8 cellular contexts compared by ENCODE assay signal in the genomic region with DNA sequence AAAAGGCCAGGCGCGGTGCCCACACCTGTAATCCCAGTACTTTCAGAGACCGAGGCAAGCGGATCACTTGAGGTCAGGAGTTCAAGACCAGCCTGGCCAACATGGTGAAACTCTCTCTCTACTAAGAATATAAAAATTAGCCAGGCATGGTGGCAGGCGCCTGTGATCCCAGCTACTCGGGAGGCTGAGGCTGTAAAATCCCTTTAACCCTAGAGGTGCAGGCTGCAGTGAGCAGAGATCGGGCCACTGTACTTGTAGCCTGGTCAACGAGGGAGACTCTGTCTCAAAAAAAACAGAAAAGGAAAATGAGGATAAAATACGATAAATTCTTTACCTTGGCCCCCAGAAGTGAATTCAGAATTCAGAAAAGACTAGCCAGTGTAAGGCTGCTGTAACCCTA. TPM values are rescaled to one million over a fixed set of nuclear protein-coding genes. Genes with fewer than 3 reads are reported as not detected.
A peak's percentile ranks its signal among the peaks of the same experiment; 100 is the strongest.
DNase-seq lines count a peak whose midpoint lies in the region; ATAC-seq and TF ChIP-seq lines count a peak whose summit lies in the region.

No MANE protein-coding gene starts in this region.

- H3K79me2 ChIP-seq in DOHH2 (ENCODE audit: control insufficient read depth, low read length), result peaks cover 52% of the 10 kb centered on the region

- H3K9me3 ChIP-seq in DOHH2 (ENCODE audit: control insufficient read depth, insufficient read depth, low read length), result no peaks in the 10 kb centered on the region
- H3K9me3 ChIP-seq in esophagus muscularis mucosa, result no peaks in the 10 kb centered on the region

- CTCF ChIA-PET in RWPE1 (lab: Yijun Ruan, JAX), result no interaction called here

- H3K9me2 ChIP-seq in DOHH2 (replicated peaks; ENCODE audit: control insufficient read depth, low read length), result no peaks in the 10 kb centered on the region

- H3K4me1 ChIP-seq in DOHH2 (ENCODE audit: control insufficient read depth, low read length), result peaks cover 13% of the 10 kb centered on the region
- peaks cover 19 to 32% (median 23%) of the 10 kb centered on the region in 4 donors for H3K4me1 ChIP-seq in esophagus muscularis mucosa

- H3K4me2 ChIP-seq in DOHH2 (ENCODE audit: low read length), result peak overlapping the region; percentile 84

- intact Hi-C loops in esophagus muscularis mucosa (cut with DNase I) (no loop called here), posterior vena cava (cut with DNase I) (no loop called here)

- peaks cover 2% of the 10 kb centered on the region; the same call in 1 of the 2 replicates for H3F3A ChIP-seq in DOHH2 (ENCODE audit: control insufficient read depth, insufficient read depth)

- 65% methylated on average over 9 of the region's 9 CpGs for WGBS in esophagus muscularis mucosa

- TF ChIP-seq POLR2A in esophagus muscularis mucosa (IDR thresholded peaks at IDR 0.05; ENCODE audit: low read depth) (no peak), GM18505 (IDR thresholded peaks at IDR 0.05; ENCODE audit: borderline replicate concordance, extremely low read depth, insufficient read depth, insufficient read length) (no peak)

- no peak for TF ChIP-seq CTCF in DOHH2 (IDR thresholded peaks at IDR 0.05; ENCODE audit: low read depth, low read length, poor library complexity, severe bottlenecking)
- no peak for TF ChIP-seq CTCF in RWPE1 (conservative IDR thresholded peaks at IDR 0.05; ENCODE audit: low read depth)
- no peak for TF ChIP-seq CTCF in esophagus muscularis mucosa (IDR thresholded peaks at IDR 0.05)

- no peak for DNase-seq in RWPE1 (ENCODE audit: low spot score)
- DNase-seq in esophagus muscularis mucosa (ENCODE audit: extremely low spot score), result no peak
- peak; percentile 14 for DNase-seq in posterior vena cava (ENCODE audit: low spot score)

- POLR2A ChIA-PET in RWPE1 (lab: Yijun Ruan, JAX; ENCODE audit: low non-redundant PET), result no interaction called here

- 0 out of 2 replicates have a peak, but pooled peaks cover 2% of the 10 kb centered on the region for H3K36me3 ChIP-seq in DOHH2 (ENCODE audit: control insufficient read depth, low read length)
- no peaks in the 10 kb centered on the region for H3K36me3 ChIP-seq in esophagus muscularis mucosa

- H3K27ac ChIP-seq in DOHH2 (ENCODE audit: low read depth, low read length), result no peak overlapping the region
- peak overlapping the region; percentile 48 for H3K27ac ChIP-seq in RWPE1
- peak overlapping the region; percentile 91 to 96 (median 96) for H3K27ac ChIP-seq in esophagus muscularis mucosa (replicated peaks in 1 of 4)

- peak overlapping the region; percentile 76 for H3K4me3 ChIP-seq in DOHH2 (ENCODE audit: low read length)
- H3K4me3 ChIP-seq in esophagus muscularis mucosa, result peak overlapping the region; percentile 72 to 94 (median 82)

- no peaks in the 10 kb centered on the region for H4K20me1 ChIP-seq in DOHH2 (ENCODE audit: control insufficient read depth, insufficient read depth, low read depth, low read length)

- ATAC-seq in GM19023 (IDR thresholded peaks at IDR 0.05; ENCODE audit: unreplicated experiment), result no peak
- no peak for ATAC-seq in GM18517 (IDR thresholded peaks at IDR 0.05; ENCODE audit: unreplicated experiment)
- no peak for ATAC-seq in GM21529 (IDR thresholded peaks at IDR 0.05; ENCODE audit: unreplicated experiment)
- no peak for ATAC-seq in GM18505 (IDR thresholded peaks at IDR 0.05; ENCODE audit: unreplicated experiment)

- no peak for TF ChIP-seq EP300 in esophagus muscularis mucosa (IDR thresholded peaks at IDR 0.05)

- H3K27me3 ChIP-seq in DOHH2 (ENCODE audit: control insufficient read depth, low read length) (no peaks in the 10 kb centered on the region), esophagus muscularis mucosa (no peaks in the 10 kb centered on the region)

RNA-seq across cellular contexts. Expression of gene TMEM50B, which starts 1.6 kb away (rescaled TPM):
- 10 to 100 TPM; 40.2 to 95.1 (median 67.2) TPM for total RNA-seq in esophagus muscularis mucosa
- total RNA-seq in posterior vena cava, result 10 to 100 TPM; 34.2 to 49.1 TPM

RNA-seq across cellular contexts. Expression of gene DNAJC28, which starts 13.3 kb away (rescaled TPM):
- total RNA-seq in esophagus muscularis mucosa (1 to 10 TPM in 3 of 4 donors, under 1 TPM in 1; 0.83 to 2.1 (median 1.7) TPM), posterior vena cava (1 to 10 TPM; 1.3 to 1.6 TPM)
